ENCODE assay signal across 22 cellular contexts in the genomic region with DNA sequence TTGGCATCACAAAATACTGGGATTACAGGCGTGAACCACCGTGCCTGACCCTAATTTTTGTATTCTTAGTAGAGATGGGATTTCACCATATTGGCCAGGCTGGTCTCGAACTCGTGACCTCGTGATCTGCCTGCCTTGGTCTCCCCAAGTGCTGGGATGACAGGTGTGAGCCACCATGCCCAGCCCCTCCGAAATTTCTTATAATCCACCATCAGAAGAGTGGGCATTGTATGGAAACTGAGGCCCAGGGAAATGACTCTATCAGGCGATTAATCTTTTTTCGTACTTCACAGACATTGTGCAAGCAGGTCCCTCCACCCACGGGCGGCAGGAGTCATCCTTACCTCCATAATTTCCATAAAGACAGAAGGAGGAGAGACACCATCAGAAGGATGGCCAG. TPM values are rescaled to one million over a fixed set of nuclear protein-coding genes. Genes with fewer than 3 reads are reported as not detected.
"Had no signal": no experiment of that assay in that cellular context is flagged by ENCODE, and none has a peak within 500 bp of the region (broad histone marks: within the 10 kb centered on the region; RNA-seq: fewer than 3 reads in every experiment).

No MANE protein-coding gene starts in this region.

- ATAC-seq: esophagus mucosa; gastroesophageal sphincter; heart left ventricle; naive thymus-derived CD8-positive, alpha-beta T cell; pancreas had no signal

- H3K9me3 ChIP-seq: gastroesophageal sphincter, heart left ventricle, pancreas, sigmoid colon, SK-N-SH, tibial artery, vagina had no signal

- H3K4me1 ChIP-seq: gastroesophageal sphincter, heart left ventricle, pancreas, sigmoid colon, tibial artery, vagina had no signal

- H3K4me3 Mint-ChIP-seq: activated naive CD4-positive, alpha-beta T cell treated with anti-CD3 and anti-CD28 coated beads for 36 hours; naive thymus-derived CD8-positive, alpha-beta T cell had no signal

- H3K9me3 Mint-ChIP-seq: activated naive CD4-positive, alpha-beta T cell treated with anti-CD3 and anti-CD28 coated beads for 36 hours had no signal

- H3K27ac Mint-ChIP-seq: activated naive CD4-positive, alpha-beta T cell treated with anti-CD3 and anti-CD28 coated beads for 36 hours; naive thymus-derived CD8-positive, alpha-beta T cell had no signal

- H3K27me3 ChIP-seq: brain microvascular endothelial cell, heart left ventricle, pancreas, tibial artery, vagina had no signal

- H3K36me3 Mint-ChIP-seq: naive thymus-derived CD8-positive, alpha-beta T cell had no signal

- DNase-seq: activated CD4-positive, alpha-beta T cell treated with anti-CD3 and anti-CD28 coated beads for 48 hours; activated CD4-positive, CD25-positive, alpha-beta regulatory T cell; activated naive CD4-positive, alpha-beta T cell treated with anti-CD3 and anti-CD28 coated beads for 36 hours; anterior cingulate cortex; brain microvascular endothelial cell; central memory CD4-positive, alpha-beta T cell; effector CD4-positive, alpha-beta T cell; heart left ventricle; mesenchymal stem cell; sigmoid colon; SK-N-SH; stimulated activated naive CD4-positive, alpha-beta T cell; substantia nigra; tibial artery had no signal

- H3K27ac ChIP-seq: brain microvascular endothelial cell, gastroesophageal sphincter, heart left ventricle, pancreas, sigmoid colon, tibial artery, vagina had no signal

- FAIRE-seq: colon, pancreas had no signal

- H3K36me3 ChIP-seq: brain microvascular endothelial cell, gastroesophageal sphincter, heart left ventricle, pancreas, sigmoid colon, tibial artery, vagina had no signal

- H3K4me3 ChIP-seq: gastroesophageal sphincter, heart left ventricle, pancreas, sigmoid colon, tibial artery, vagina had no signal

- H3K4me1 Mint-ChIP-seq: naive thymus-derived CD8-positive, alpha-beta T cell had no signal

RNA-seq across cellular contexts. Expression of a gene that starts 16.0 kb away (rescaled TPM):
- total RNA-seq: activated CD8-positive, alpha-beta memory T cell treated with anti-CD3 and anti-CD28 coated beads for 36 hours; esophagus mucosa; naive thymus-derived CD8-positive, alpha-beta T cell; vagina had no signal
- polyA plus RNA-seq: heart left ventricle; liver; naive thymus-derived CD8-positive, alpha-beta T cell; SK-N-SH had no signal
